Comparison of ENCODE assay signal across 8 cellular contexts in the genomic region with DNA sequence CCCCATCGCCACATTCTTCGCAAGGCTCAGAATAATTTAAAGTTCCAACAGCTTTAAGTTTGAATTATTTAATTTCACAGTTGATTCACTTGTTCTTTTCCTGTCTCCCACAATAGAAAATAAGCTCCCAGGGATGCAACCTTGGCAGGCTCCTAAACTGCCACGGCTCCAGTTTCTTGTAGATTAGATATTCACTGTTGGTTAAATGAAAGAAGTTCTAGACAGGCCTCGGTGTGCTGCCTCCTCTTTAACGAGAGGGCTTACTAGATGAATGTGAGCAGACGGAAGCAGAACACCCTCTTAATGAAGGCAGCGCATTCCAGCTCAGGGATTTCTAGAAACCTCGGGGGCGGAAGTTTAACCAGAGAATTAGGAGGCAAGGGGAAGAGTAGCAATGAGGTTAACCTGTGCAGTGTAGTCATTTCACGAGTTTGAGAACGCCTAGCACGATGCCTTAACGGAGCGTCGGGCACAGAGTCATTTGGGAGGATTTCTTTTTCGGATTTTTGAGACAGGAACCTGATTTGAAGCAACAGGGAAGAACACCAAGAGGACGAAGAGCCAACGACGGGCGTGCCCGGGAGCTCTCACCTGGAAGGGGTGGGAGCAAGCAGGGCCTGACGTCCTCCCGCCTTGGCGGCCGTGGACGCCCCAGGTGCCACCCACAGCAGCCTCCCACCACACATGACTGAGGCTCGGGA. TPM values are rescaled to one million over a fixed set of nuclear protein-coding genes. Genes with fewer than 3 reads are reported as not detected.
DNase-seq lines count a peak whose midpoint lies in the region; ATAC-seq and FAIRE-seq lines count a peak whose summit lies in the region.

No MANE protein-coding gene starts in this region.

- H3K4me1 Mint-ChIP-seq in CD4-positive, CD25-positive, alpha-beta regulatory T cell: peaks cover 39 to 54% (median 44%) of the 10 kb centered on the region in 4 donors

- H3K27ac Mint-ChIP-seq in CD4-positive, CD25-positive, alpha-beta regulatory T cell: peak overlapping the region; percentile 95 to 100 (median 96)

- no peaks in the 10 kb centered on the region for H3K9me3 ChIP-seq in CD4-positive, CD25-positive, alpha-beta regulatory T cell (ENCODE audit: control insufficient read depth in 2 of 2, low read length in 2 of 2)
- H3K9me3 ChIP-seq in neuronal stem cell (replicated peaks in 1 of 2; ENCODE audit: control insufficient read depth in 2 of 2, insufficient read depth in 1 of 2, low read depth in 1 of 2, low read length in 2 of 2): no peaks in the 10 kb centered on the region

- H3K4me3 ChIP-seq in CD4-positive, CD25-positive, alpha-beta regulatory T cell (ENCODE audit: low read depth, low read length): peak overlapping the region; percentile 78
- H3K4me3 ChIP-seq in neuronal stem cell (ENCODE audit: low read length in 2 of 2): peak overlapping the region in 1 of 2 donors; percentile 88

- no peak overlapping the region for H2BK5ac ChIP-seq in neuronal stem cell (ENCODE audit: low read length)

- no peak overlapping the region for H2BK15ac ChIP-seq in neuronal stem cell (ENCODE audit: low read length)

- no peak overlapping the region for H4K91ac ChIP-seq in neuronal stem cell (ENCODE audit: low read depth, low read length, poor library complexity)

- H4K8ac ChIP-seq in neuronal stem cell (ENCODE audit: low read depth, low read length): no peak overlapping the region

- H3K4ac ChIP-seq in neuronal stem cell (ENCODE audit: low read length): no peak overlapping the region

- FAIRE-seq in HTR-8/SVneo (lab: Jason Lieb, UNC): no peak

- no peak overlapping the region for H2BK120ac ChIP-seq in neuronal stem cell (ENCODE audit: low read depth, low read length)

- peak overlapping the region; percentile 88 to 95 (median 92) for H3K4me3 Mint-ChIP-seq in CD4-positive, CD25-positive, alpha-beta regulatory T cell

- peaks cover 49% of the 10 kb centered on the region for H3K4me1 ChIP-seq in CD4-positive, CD25-positive, alpha-beta regulatory T cell (ENCODE audit: control insufficient read depth, insufficient read depth, low read length, poor library complexity, severe bottlenecking)
- H3K4me1 ChIP-seq in neuronal stem cell (ENCODE audit: control insufficient read depth in 2 of 2, insufficient read depth in 1 of 2, low read depth in 1 of 2, low read length in 2 of 2): peaks cover 16 to 32% of the 10 kb centered on the region in 2 donors

- no peak overlapping the region for H3K14ac ChIP-seq in neuronal stem cell (ENCODE audit: low read length)

- H2AK5ac ChIP-seq in neuronal stem cell (ENCODE audit: low read depth, low read length): no peak overlapping the region

- H3K27ac ChIP-seq in CD4-positive, CD25-positive, alpha-beta regulatory T cell (ENCODE audit: insufficient read depth, low read length, poor library complexity, severe bottlenecking): peak overlapping the region; percentile 92
- H3K27ac ChIP-seq in neuronal stem cell (replicated peaks; ENCODE audit: low read length): peak overlapping the region; percentile 63

- peaks cover 4% of the 10 kb centered on the region for H3K36me3 Mint-ChIP-seq in CD4-positive, CD25-positive, alpha-beta regulatory T cell

- WGBS in neuronal stem cell (ENCODE audit: extremely low coverage in 2 of 2, insufficient read length in 2 of 2, insufficient replicate concordance in 1 of 2), 2 donors: no CpG with 5 or more reads among the region's 27 CpGs

- no peaks in the 10 kb centered on the region for H3K27me3 ChIP-seq in CD4-positive, CD25-positive, alpha-beta regulatory T cell (ENCODE audit: control insufficient read depth, insufficient read depth, low read length)
- H3K27me3 ChIP-seq in neuronal stem cell (ENCODE audit: control insufficient read depth in 3 of 3, insufficient read depth in 3 of 3, low read depth in 1 of 3, low read length in 3 of 3): no peaks in the 10 kb centered on the region

- no peaks in the 10 kb centered on the region for H3K27me3 Mint-ChIP-seq in CD4-positive, CD25-positive, alpha-beta regulatory T cell

- peak in 2 of 3 donors; percentile 65 to 72 for DNase-seq in CD4-positive, CD25-positive, alpha-beta regulatory T cell
- DNase-seq in NCI-H226: peak; percentile 37
- peak; percentile 65 for DNase-seq in activated effector memory CD4-positive, alpha-beta T cell treated with anti-CD3 and anti-CD28 coated beads, Interleukin-2, amount 50 U/mL, for 16 hours
- DNase-seq in glomerular endothelial cell (ENCODE audit: extremely low read depth, low read depth, low spot score): peak; percentile 10
- DNase-seq in neuronal stem cell (ENCODE audit: low spot score): peak; percentile 36
- DNase-seq in HTR-8/SVneo (ENCODE audit: insufficient read length, low spot score): no peak

- H3K18ac ChIP-seq in neuronal stem cell (ENCODE audit: low read length): peak overlapping the region; percentile 92

- no peaks in the 10 kb centered on the region for H3K9me3 Mint-ChIP-seq in CD4-positive, CD25-positive, alpha-beta regulatory T cell

- peak overlapping the region; percentile 45 for H3K4me2 ChIP-seq in neuronal stem cell (ENCODE audit: insufficient read depth, low read length, poor library complexity, severe bottlenecking)

- peak overlapping the region; percentile 90 for H3K23ac ChIP-seq in neuronal stem cell (ENCODE audit: low read depth, low read length, poor library complexity)

- no peak overlapping the region for H2BK12ac ChIP-seq in neuronal stem cell (ENCODE audit: low read length)

- H3K9ac ChIP-seq in neuronal stem cell (ENCODE audit: low read depth, low read length, poor library complexity): no peak overlapping the region

- ATAC-seq in CD4-positive, CD25-positive, alpha-beta regulatory T cell (ENCODE audit: low read depth in 2 of 2): peak; percentile 58 to 61
- ATAC-seq in GM18870 (IDR thresholded peaks at IDR 0.05; ENCODE audit: unreplicated experiment): peak; percentile 46
- peak; percentile 49 for ATAC-seq in HG03064 (IDR thresholded peaks at IDR 0.05; ENCODE audit: low read depth, unreplicated experiment)

- no peaks in the 10 kb centered on the region for H3K36me3 ChIP-seq in CD4-positive, CD25-positive, alpha-beta regulatory T cell (ENCODE audit: control insufficient read depth, insufficient read depth, low read length)
- H3K36me3 ChIP-seq in neuronal stem cell (replicated peaks in 1 of 2; ENCODE audit: control insufficient read depth in 2 of 2, insufficient read depth in 2 of 2, low read length in 2 of 2): peaks cover 2 to 31% of the 10 kb centered on the region in 2 donors

- H3K79me1 ChIP-seq in neuronal stem cell (ENCODE audit: low read depth, low read length): peaks cover 2% of the 10 kb centered on the region

- H2AFZ ChIP-seq in neuronal stem cell (ENCODE audit: low read length): peak overlapping the region; percentile 97

RNA-seq across cellular contexts. Expression of a gene that starts 0.6 kb away (rescaled TPM):
- 37.1 TPM for total RNA-seq in CD4-positive, CD25-positive, alpha-beta regulatory T cell
- 10 to 100 TPM; 12.5 to 17.9 (median 16.0) TPM for polyA plus RNA-seq in CD4-positive, CD25-positive, alpha-beta regulatory T cell
- total RNA-seq in glomerular endothelial cell: 11.9 and 23.6 TPM in 2 replicates
- polyA plus RNA-seq in neuronal stem cell (2013, experiment 1 of 2): 26.5 TPM
- 26.7 TPM for polyA plus RNA-seq in neuronal stem cell (2013, experiment 2 of 2)
